Comparison of ENCODE assay signal across 26 cellular contexts in the genomic region with DNA sequence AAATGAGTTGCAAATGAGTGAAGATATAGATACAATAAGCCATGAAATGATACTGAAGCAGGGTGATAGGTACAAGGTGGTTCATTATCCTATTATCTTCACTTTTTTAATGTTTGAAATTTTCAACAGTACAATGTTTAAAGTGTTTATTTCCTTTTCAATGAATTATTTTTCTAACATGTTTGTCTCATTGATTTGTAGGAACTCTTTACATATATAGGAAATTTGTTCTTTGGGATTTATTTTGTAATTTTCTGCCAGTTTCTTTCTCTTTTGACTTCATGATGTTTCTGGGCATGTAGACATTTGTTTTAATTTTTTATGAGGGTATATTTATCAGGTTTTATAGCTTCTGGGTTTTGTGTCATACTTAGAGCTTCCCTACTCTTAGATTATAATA.
DNase-seq lines count a peak whose midpoint lies in the region; ATAC-seq, FAIRE-seq and TF ChIP-seq lines count a peak whose summit lies in the region.
"Had no signal": no experiment of that assay in that cellular context is flagged by ENCODE, and none has a peak within 500 bp of the region (broad histone marks: within the 10 kb centered on the region; RNA-seq: fewer than 3 reads in every experiment).

No MANE protein-coding gene starts in this region.

- no peaks in the 10 kb centered on the region for H3K9me3 ChIP-seq in K562 (replicated peaks; ENCODE audit: control insufficient read depth, insufficient read depth, low read depth, low read length)
- no peaks in the 10 kb centered on the region for H3K9me3 ChIP-seq in CD4-positive, alpha-beta T cell (ENCODE audit: control insufficient read depth, low read length)
- H3K9me3 ChIP-seq: A549; BLaER1 treated with 17β-estradiol and CSF1 and Interleukin-3, amounts not matched to agents 10 nM and 100 nM had no signal

- no peak overlapping the region for H3K4me2 ChIP-seq in K562 (ENCODE audit: insufficient read depth, low read length)
- H3K4me2 ChIP-seq: A549; BLaER1 treated with 17β-estradiol and CSF1 and Interleukin-3, amounts not matched to agents 10 nM and 100 nM had no signal

- H2AFZ ChIP-seq in K562 (ENCODE audit: low read depth, low read length), result no peak overlapping the region

- peaks cover 0 to 8% of the 10 kb centered on the region in 2 experiments; a peak in 3 of 5 replicates for H3K4me1 ChIP-seq in K562 (replicated peaks in 1 of 2; ENCODE audit: control insufficient read depth in 2 of 2, insufficient read depth in 2 of 2, low read length in 2 of 2)

- H4K20me1 ChIP-seq in K562 (replicated peaks; ENCODE audit: control insufficient read depth, insufficient read depth, low read length), result no peaks in the 10 kb centered on the region

- no peak overlapping the region for H3K27ac Mint-ChIP-seq in CD4-positive, alpha-beta T cell
- H3K27ac Mint-ChIP-seq in activated CD8-positive, alpha-beta memory T cell treated with anti-CD3 and anti-CD28 coated beads, Interleukin-2, amount 10 ng/mL, durations not matched to agents 7 days and 5 days, result no peak overlapping the region
- H3K27ac Mint-ChIP-seq: B cell; CD4-positive, alpha-beta memory T cell; CD8-positive, alpha-beta memory T cell had no signal

- POLR2A ChIA-PET in K562 (lab: Yijun Ruan, JAX), result no interaction called here
- POLR2A ChIA-PET in CD4-positive, alpha-beta T cell (lab: Charles Lee), result no interaction called here

- H3K4me3 Mint-ChIP-seq in CD4-positive, alpha-beta T cell, result no peak overlapping the region
- H3K4me3 Mint-ChIP-seq in activated CD8-positive, alpha-beta memory T cell treated with anti-CD3 and anti-CD28 coated beads, Interleukin-2, amount 10 ng/mL, durations not matched to agents 7 days and 5 days, result no peak overlapping the region
- H3K4me3 Mint-ChIP-seq: B cell had no signal

- H3K9me1 ChIP-seq in K562 (ENCODE audit: control insufficient read depth, insufficient read depth, low read length), result no peaks in the 10 kb centered on the region

- DNase-seq in RCC 7860 (ENCODE audit: low spot score) (no peak), K562 (ENCODE audit: extremely low read depth in 1 of 4, low spot score in 3 of 4) (no peak), H7 (no peak)
- no peak for DNase-seq in CD4-positive, alpha-beta T cell
- DNase-seq in activated CD8-positive, alpha-beta memory T cell treated with anti-CD3 and anti-CD28 coated beads, Interleukin-2, amount 10 ng/mL, durations not matched to agents 7 days and 5 days, result no peak
- DNase-seq: 8988T; AML-193; CD4-positive, alpha-beta memory T cell; CD8-positive, alpha-beta memory T cell; COR-L47; DMS 273 treated with DMSO at 0.1 percent for 48 hours; DMS153; DMS53; DMS79; DND-41; EL; GDM1 had no signal

- no peak for TF ChIP-seq CTCF in K562 (IDR thresholded peaks at IDR 0.05 in 2 of 3, conservative IDR thresholded peaks at IDR 0.05 in 1 of 3; ENCODE audit: insufficient read depth in 2 of 3, low read depth in 1 of 3, low read length in 3 of 3)
- no peak for TF ChIP-seq CTCF in CD4-positive, alpha-beta T cell (IDR thresholded peaks at IDR 0.05)

- H3K27me3 Mint-ChIP-seq in CD4-positive, alpha-beta T cell, result no peaks in the 10 kb centered on the region
- no peaks in the 10 kb centered on the region for H3K27me3 Mint-ChIP-seq in activated CD8-positive, alpha-beta memory T cell treated with anti-CD3 and anti-CD28 coated beads, Interleukin-2, amount 10 ng/mL, durations not matched to agents 7 days and 5 days
- H3K27me3 Mint-ChIP-seq: B cell; CD4-positive, alpha-beta memory T cell; CD8-positive, alpha-beta memory T cell had no signal

- no peak for TF ChIP-seq RAD21 in K562 (CRISPR knock-in tag; conservative IDR thresholded peaks at IDR 0.05 in 1 of 2, IDR thresholded peaks at IDR 0.05 in 1 of 2)

- H3K36me3 ChIP-seq in K562 (ENCODE audit: control insufficient read depth, insufficient read depth, low read length) (no peaks in the 10 kb centered on the region; the same call in 2 of the 3 replicates), H7 (replicated peaks; ENCODE audit: control insufficient read depth, insufficient read depth, low read length) (no peaks in the 10 kb centered on the region)

- peaks cover 51% of the 10 kb centered on the region for H3K36me3 Mint-ChIP-seq in CD4-positive, alpha-beta T cell (ENCODE audit: low read depth)
- peaks cover 16% of the 10 kb centered on the region for H3K36me3 Mint-ChIP-seq in activated CD8-positive, alpha-beta memory T cell treated with anti-CD3 and anti-CD28 coated beads, Interleukin-2, amount 10 ng/mL, durations not matched to agents 7 days and 5 days

- CTCF ChIA-PET in K562 (lab: Yijun Ruan, JAX; ENCODE audit: low intra/inter-chr PET ratio), result no interaction called here
- CTCF ChIA-PET in CD4-positive, alpha-beta T cell (lab: Charles Lee), result no interaction called here
- CTCF ChIA-PET in activated CD8-positive, alpha-beta memory T cell treated with anti-CD3 and anti-CD28 coated beads, Interleukin-2, amount 10 ng/mL, durations not matched to agents 7 days and 5 days (lab: Charles Lee), result no interaction called here

- H3K79me2 ChIP-seq in K562 (ENCODE audit: control insufficient read depth, insufficient read depth, low read length), result no peaks in the 10 kb centered on the region

- H3K4me3 ChIP-seq in K562, result no peak overlapping the region
- H3K4me3 ChIP-seq in H7 (ENCODE audit: insufficient read depth, low read depth, low read length), result no peak overlapping the region
- H3K4me3 ChIP-seq: A549; BLaER1 treated with 17β-estradiol and CSF1 and Interleukin-3, amounts not matched to agents 10 nM and 100 nM; GM12878 had no signal

- H3K27ac ChIP-seq in K562 (ENCODE audit: extremely low read depth, low read depth, low read length), result no peak overlapping the region
- H3K27ac ChIP-seq in CD4-positive, alpha-beta T cell (ENCODE audit: low read depth, low read length), result no peak overlapping the region
- H3K27ac ChIP-seq: A549; BLaER1 treated with 17β-estradiol and CSF1 and Interleukin-3, amounts not matched to agents 10 nM and 100 nM; C4-2B had no signal

- no peak overlapping the region for H3K9ac ChIP-seq in K562 (ENCODE audit: insufficient read depth in 1 of 2, low read depth in 2 of 2, low read length in 2 of 2)
- H3K9ac ChIP-seq: BLaER1 treated with 17β-estradiol and CSF1 and Interleukin-3, amounts not matched to agents 10 nM and 100 nM had no signal

- intact Hi-C loops in K562 (cut with micrococcal nuclease), result no loop called here
- intact Hi-C loops in CD4-positive, alpha-beta T cell (cut with DNase I, micrococcal nuclease), result no loop called here

- no peaks in the 10 kb centered on the region for H3K27me3 ChIP-seq in K562 (ENCODE audit: control insufficient read depth in 2 of 2, insufficient read depth in 2 of 2, low read length in 2 of 2)
- H3K27me3 ChIP-seq in H7 (ENCODE audit: control insufficient read depth, insufficient read depth, low read length), result no peaks in the 10 kb centered on the region
- H3K27me3 ChIP-seq in CD4-positive, alpha-beta T cell (ENCODE audit: control insufficient read depth, insufficient read depth, low read length), result no peaks in the 10 kb centered on the region
- H3K27me3 ChIP-seq: BLaER1 treated with 17β-estradiol and CSF1 and Interleukin-3, amounts not matched to agents 10 nM and 100 nM had no signal

- H3K4me1 Mint-ChIP-seq in CD4-positive, alpha-beta T cell (ENCODE audit: low read depth), result peaks cover 10% of the 10 kb centered on the region
- H3K4me1 Mint-ChIP-seq in activated CD8-positive, alpha-beta memory T cell treated with anti-CD3 and anti-CD28 coated beads, Interleukin-2, amount 10 ng/mL, durations not matched to agents 7 days and 5 days, result peaks cover 7% of the 10 kb centered on the region

- no peaks in the 10 kb centered on the region for H3K9me3 Mint-ChIP-seq in CD4-positive, alpha-beta T cell
- peaks cover 2% of the 10 kb centered on the region for H3K9me3 Mint-ChIP-seq in activated CD8-positive, alpha-beta memory T cell treated with anti-CD3 and anti-CD28 coated beads, Interleukin-2, amount 10 ng/mL, durations not matched to agents 7 days and 5 days (ENCODE audit: low read depth)

- in situ Hi-C loops in K562 (cut with MboI), result no loop called here

- ATAC-seq in K562, result no peak
- no peak for ATAC-seq in GM21515 (IDR thresholded peaks at IDR 0.05; ENCODE audit: unreplicated experiment)
- no peak for ATAC-seq in CD4-positive, alpha-beta T cell (ENCODE audit: poor library complexity)
- no peak for ATAC-seq in activated CD8-positive, alpha-beta memory T cell treated with anti-CD3 and anti-CD28 coated beads, Interleukin-2, amount 10 ng/mL, durations not matched to agents 7 days and 5 days
- ATAC-seq: A549, GM12878 had no signal

- no peak for TF ChIP-seq EP300 in K562 (IDR thresholded peaks at IDR 0.05; ENCODE audit: low read length)

- no TSS peak for BruUV-seq in K562 (replicated peaks; lab: Mats Ljungman, UMichigan)

- no peak for TF ChIP-seq POLR2A in K562 (conservative IDR thresholded peaks at IDR 0.05)

- FAIRE-seq in RCC 7860 (lab: Jason Lieb, UNC) (peak; percentile 25), K562 (lab: Jason Lieb, UNC) (no peak), islet of Langerhans (lab: Jason Lieb, UNC) (peak; percentile 66)
- FAIRE-seq: A549, GM12892, GM18507 had no signal

TF ChIP-seq in K562, 482 proteins besides CTCF, POLR2A, EP300 and RAD21:
- TF ChIP-seq, protein P1, sequence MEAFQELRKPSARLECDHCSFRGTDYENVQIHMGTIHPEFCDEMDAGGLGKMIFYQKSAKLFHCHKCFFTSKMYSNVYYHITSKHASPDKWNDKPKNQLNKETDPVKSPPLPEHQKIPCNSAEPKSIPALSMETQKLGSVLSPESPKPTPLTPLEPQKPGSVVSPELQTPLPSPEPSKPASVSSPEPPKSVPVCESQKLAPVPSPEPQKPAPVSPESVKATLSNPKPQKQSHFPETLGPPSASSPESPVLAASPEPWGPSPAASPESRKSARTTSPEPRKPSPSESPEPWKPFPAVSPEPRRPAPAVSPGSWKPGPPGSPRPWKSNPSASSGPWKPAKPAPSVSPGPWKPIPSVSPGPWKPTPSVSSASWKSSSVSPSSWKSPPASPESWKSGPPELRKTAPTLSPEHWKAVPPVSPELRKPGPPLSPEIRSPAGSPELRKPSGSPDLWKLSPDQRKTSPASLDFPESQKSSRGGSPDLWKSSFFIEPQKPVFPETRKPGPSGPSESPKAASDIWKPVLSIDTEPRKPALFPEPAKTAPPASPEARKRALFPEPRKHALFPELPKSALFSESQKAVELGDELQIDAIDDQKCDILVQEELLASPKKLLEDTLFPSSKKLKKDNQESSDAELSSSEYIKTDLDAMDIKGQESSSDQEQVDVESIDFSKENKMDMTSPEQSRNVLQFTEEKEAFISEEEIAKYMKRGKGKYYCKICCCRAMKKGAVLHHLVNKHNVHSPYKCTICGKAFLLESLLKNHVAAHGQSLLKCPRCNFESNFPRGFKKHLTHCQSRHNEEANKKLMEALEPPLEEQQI (IDR thresholded peaks at IDR 0.05), result peak; percentile 83
- TF ChIP-seq RBM25 (IDR thresholded peaks at IDR 0.05; ENCODE audit: low read depth, low read length, severe bottlenecking) (peak; percentile 69), GTF2B (IDR thresholded peaks at IDR 0.05; ENCODE audit: extremely low read depth, insufficient read length) (no peak)
